Comparison of ENCODE assay signal across 8 cellular contexts in the genomic region with DNA sequence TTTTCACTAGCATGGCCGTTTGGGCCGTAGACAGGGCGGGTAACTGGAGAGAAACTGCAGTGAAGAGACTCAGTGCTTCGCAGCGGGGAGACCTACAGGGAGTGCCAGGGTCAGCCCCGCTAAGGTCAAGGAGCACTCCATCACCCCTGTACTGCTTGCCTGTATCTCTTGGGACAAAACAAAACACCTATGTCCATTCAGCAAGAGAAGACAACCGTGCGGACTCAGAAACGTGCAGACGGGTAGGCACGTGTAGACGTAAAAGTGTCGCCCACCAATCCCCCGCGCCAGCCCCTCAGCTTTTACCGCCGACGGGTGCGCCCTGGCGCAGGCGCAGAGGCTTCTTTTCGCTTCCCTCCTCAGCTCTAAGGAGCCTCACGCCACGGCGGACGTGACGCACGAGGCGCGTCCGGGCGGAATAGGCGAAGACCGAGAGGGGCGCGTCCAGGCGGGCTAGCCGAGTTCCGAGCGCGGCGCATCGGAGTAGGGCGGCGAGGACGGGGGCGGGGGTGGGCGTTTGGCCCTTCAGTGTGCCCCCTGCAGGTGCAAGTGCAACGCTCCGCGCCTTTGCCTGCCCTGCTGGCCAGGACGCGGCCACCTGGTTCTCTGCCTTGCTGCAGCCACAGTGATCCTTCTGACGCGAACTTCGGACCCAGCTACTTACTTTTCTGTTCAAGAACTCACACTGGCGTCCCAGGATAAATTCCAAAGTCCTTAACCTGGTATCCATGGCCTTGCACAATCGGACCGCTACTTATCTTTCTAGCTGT. TPM values are rescaled to one million over a fixed set of nuclear protein-coding genes. Genes with fewer than 3 reads are reported as not detected.
DNase-seq lines count a peak whose midpoint lies in the region; ATAC-seq and TF ChIP-seq lines count a peak whose summit lies in the region.

No MANE protein-coding gene starts in this region.

- no peaks in the 10 kb centered on the region for H3K9me3 Mint-ChIP-seq in T-helper 1 cell treated with Interleukin-12 subunit alpha and Interleukin-12 subunit beta and Interleukin-4 antibody, amounts not matched to agents 30 μg/mL and 1 μg/mL, for 36 hours

- peaks cover 39% of the 10 kb centered on the region for H3K4me1 Mint-ChIP-seq in T-helper 1 cell treated with Interleukin-12 subunit alpha and Interleukin-12 subunit beta and Interleukin-4 antibody, amounts not matched to agents 30 μg/mL and 1 μg/mL, for 36 hours (ENCODE audit: low read depth)

- peak; percentile 36 to 57 (median 57) for TF ChIP-seq CTCF in uterus (IDR thresholded peaks at IDR 0.05)

- H3K27ac ChIP-seq in angular gyrus (ENCODE audit: low read depth, low read length), result peak overlapping the region; percentile 90
- H3K27ac ChIP-seq in right cardiac atrium (ENCODE audit: low read length), result peak overlapping the region; percentile 88
- H3K27ac ChIP-seq in uterus, result peak overlapping the region; percentile 92 to 93

- H3K9me3 ChIP-seq in right cardiac atrium (ENCODE audit: control insufficient read depth, low read length) (no peaks in the 10 kb centered on the region), uterus (no peaks in the 10 kb centered on the region)

- H3K4me3 Mint-ChIP-seq in T-helper 1 cell treated with Interleukin-12 subunit alpha and Interleukin-12 subunit beta and Interleukin-4 antibody, amounts not matched to agents 30 μg/mL and 1 μg/mL, for 36 hours, result peak overlapping the region; percentile 98

- TF ChIP-seq POLR2A in uterus (IDR thresholded peaks at IDR 0.05), result peak; percentile 83

- intact Hi-C loops in right cardiac atrium (cut with DNase I) (loop anchor here in 2 of 4 donors (5.0 to 10.0 kb wide), 2 partner anchors 59 to 103 kb away; no protein-coding TSS in a partner anchor), uterus (cut with DNase I; ENCODE audit: low total_unique reads) (no loop called here)

- ATAC-seq in GM18499 (IDR thresholded peaks at IDR 0.05; ENCODE audit: insufficient read depth, unreplicated experiment) (peak; percentile 31), HG02938 (IDR thresholded peaks at IDR 0.05; ENCODE audit: unreplicated experiment) (peak; percentile 51), right cardiac atrium (peak; percentile 94 to 95)

- no peaks in the 10 kb centered on the region for H3K36me3 ChIP-seq in uterus

- peaks cover 16% of the 10 kb centered on the region for H3K36me3 Mint-ChIP-seq in T-helper 1 cell treated with Interleukin-12 subunit alpha and Interleukin-12 subunit beta and Interleukin-4 antibody, amounts not matched to agents 30 μg/mL and 1 μg/mL, for 36 hours (ENCODE audit: low read depth)

- H3K4me1 ChIP-seq in right cardiac atrium (ENCODE audit: control insufficient read depth, insufficient read depth, low read length) (no peaks in the 10 kb centered on the region), uterus (peaks cover 0 to 9% of the 10 kb centered on the region in 2 donors)

- WGBS in right cardiac atrium, result under 1% methylated on average over 59 of the region's 59 CpGs

- peak overlapping the region; percentile 99 for H3K27ac Mint-ChIP-seq in T-helper 1 cell treated with Interleukin-12 subunit alpha and Interleukin-12 subunit beta and Interleukin-4 antibody, amounts not matched to agents 30 μg/mL and 1 μg/mL, for 36 hours

- peak; percentile 96 for DNase-seq in NCI-H1694 (lab: John Stamatoyannopoulos, UW)
- DNase-seq in right cardiac atrium, result peak; percentile 98 to 99 (median 99)
- peak; percentile 84 for DNase-seq in pulmonary artery endothelial cell (ENCODE audit: low read depth, low spot score)
- DNase-seq in uterus, result peak; percentile 92 to 93

- H3K27me3 Mint-ChIP-seq in T-helper 1 cell treated with Interleukin-12 subunit alpha and Interleukin-12 subunit beta and Interleukin-4 antibody, amounts not matched to agents 30 μg/mL and 1 μg/mL, for 36 hours (ENCODE audit: low read depth), result no peaks in the 10 kb centered on the region

- H3K4me3 ChIP-seq in right cardiac atrium (ENCODE audit: low read length) (peak overlapping the region; percentile 88), uterus (peak overlapping the region; percentile 73 to 77)

- H3K27me3 ChIP-seq in right cardiac atrium (ENCODE audit: control insufficient read depth, insufficient read depth), result no peaks in the 10 kb centered on the region
- no peaks in the 10 kb centered on the region for H3K27me3 ChIP-seq in uterus

RNA-seq across cellular contexts. Expression of a gene that starts 3.3 kb away (rescaled TPM):
- total RNA-seq in right cardiac atrium, result 10 to 100 TPM; 19.1 to 30.4 (median 23.1) TPM
- polyA plus RNA-seq in right cardiac atrium, result 6.7 TPM
- 13.3 and 18.6 TPM in 2 replicates for total RNA-seq in pulmonary artery endothelial cell
- total RNA-seq in uterus, result 100 to 1,000 TPM in 1 of 4 donors, 10 to 100 TPM in 3; 13.3 to 107 (median 40.8) TPM

Comparison
In these comparisons a context has a peak if more than half of its experiments do, and no peak if none do; other contexts are left out.
1. Peak in every context shown above with its lines: DNase-seq, ATAC-seq, H3K4me3 ChIP-seq and H3K27ac ChIP-seq.
2. ATAC-seq: peak in every context shown above with its lines; median percentile 94 in right cardiac atrium; 51 in HG02938; 31 in GM18499.